23 cellular contexts compared by ENCODE assay signal in the genomic region with DNA sequence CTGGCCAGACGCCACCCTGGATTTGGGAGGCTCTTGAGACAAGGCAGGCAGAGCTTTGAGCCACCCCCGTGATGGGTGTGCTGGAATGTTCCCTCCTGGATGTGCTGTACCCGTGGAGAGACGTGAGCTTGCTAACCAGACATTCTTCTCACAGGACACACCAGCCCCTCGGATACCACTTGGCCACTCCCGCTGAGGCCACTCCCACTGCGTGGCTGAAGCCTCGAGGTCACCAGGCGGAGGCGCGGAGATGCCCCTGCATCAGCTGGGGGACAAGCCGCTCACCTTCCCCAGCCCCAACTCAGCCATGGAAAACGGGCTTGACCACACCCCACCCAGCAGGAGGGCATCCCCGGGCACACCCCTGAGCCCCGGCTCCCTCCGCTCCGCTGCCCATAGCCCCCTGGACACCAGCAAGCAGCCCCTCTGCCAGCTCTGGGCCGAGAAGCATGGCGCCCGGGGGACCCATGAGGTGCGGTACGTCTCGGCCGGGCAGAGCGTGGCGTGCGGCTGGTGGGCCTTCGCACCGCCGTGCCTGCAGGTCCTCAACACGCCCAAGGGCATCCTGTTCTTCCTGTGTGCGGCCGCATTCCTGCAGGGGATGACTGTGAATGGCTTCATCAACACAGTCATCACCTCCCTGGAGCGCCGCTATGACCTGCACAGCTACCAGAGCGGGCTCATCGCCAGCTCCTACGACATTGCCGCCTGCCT. TPM values are rescaled to one million over a fixed set of nuclear protein-coding genes. Genes with fewer than 3 reads are reported as not detected.
DNase-seq lines count a peak whose midpoint lies in the region; ATAC-seq, FAIRE-seq and TF ChIP-seq lines count a peak whose summit lies in the region.
"Had no signal": no experiment of that assay in that cellular context is flagged by ENCODE, and none has a peak within 500 bp of the region (broad histone marks: within the 10 kb centered on the region; RNA-seq: fewer than 3 reads in every experiment).

No MANE protein-coding gene starts in this region.

- H3K36me3 ChIP-seq in keratinocyte (ENCODE audit: control insufficient read depth in 2 of 2, extremely low read depth in 1 of 2, insufficient read depth in 2 of 2, low read length in 2 of 2), result no peaks in the 10 kb centered on the region

- no peaks in the 10 kb centered on the region for H3K9me3 ChIP-seq in keratinocyte (ENCODE audit: control insufficient read depth, low read depth, low read length)
- H3K9me3 ChIP-seq: SJSA1 had no signal

- no peaks in the 10 kb centered on the region for H3K79me2 ChIP-seq in keratinocyte (ENCODE audit: control insufficient read depth, insufficient read depth, low read length)

- peaks cover 26% of the 10 kb centered on the region for H3K4me1 Mint-ChIP-seq in activated CD4-positive, alpha-beta T cell treated with anti-CD3 and anti-CD28 coated beads, Interleukin-2, amount 10 ng/mL, durations not matched to agents 7 days and 5 days
- H3K4me1 Mint-ChIP-seq in activated CD4-positive, alpha-beta T cell treated with anti-CD3 and anti-CD28 coated beads for 36 hours, result peaks cover 13% of the 10 kb centered on the region

- no peaks in the 10 kb centered on the region for H3K27me3 Mint-ChIP-seq in activated CD4-positive, alpha-beta T cell treated with anti-CD3 and anti-CD28 coated beads, Interleukin-2, amount 10 ng/mL, durations not matched to agents 7 days and 5 days
- H3K27me3 Mint-ChIP-seq in activated CD4-positive, alpha-beta T cell treated with anti-CD3 and anti-CD28 coated beads for 36 hours, result no peaks in the 10 kb centered on the region

- H3K4me1 ChIP-seq in keratinocyte (ENCODE audit: control insufficient read depth, extremely low read depth, insufficient read depth, low read length), result peaks cover 22% of the 10 kb centered on the region

- H3K9ac ChIP-seq in keratinocyte (ENCODE audit: control insufficient read depth, extremely low read depth, insufficient read depth, low read length), result peak overlapping the region; percentile 9

- H3K4me3 ChIP-seq in keratinocyte (ENCODE audit: control insufficient read depth in 2 of 3, extremely low read depth in 1 of 3, insufficient read depth in 2 of 3, low read depth in 1 of 3, low read length in 3 of 3), result no peak overlapping the region
- H3K4me3 ChIP-seq: SJSA1 had no signal

- no peak overlapping the region for H3K4me2 ChIP-seq in keratinocyte (ENCODE audit: control insufficient read depth, extremely low read depth, insufficient read depth, low read depth, low read length)

- H3K27me3 ChIP-seq in keratinocyte (ENCODE audit: control insufficient read depth, extremely low read depth, insufficient read depth, low read length), result no peaks in the 10 kb centered on the region
- H3K27me3 ChIP-seq: SJSA1 had no signal

- POLR2A ChIA-PET in activated CD4-positive, alpha-beta T cell treated with anti-CD3 and anti-CD28 coated beads, Interleukin-2, amount 10 ng/mL, durations not matched to agents 7 days and 5 days (lab: Charles Lee), result no interaction called here
- POLR2A ChIA-PET in activated CD4-positive, alpha-beta T cell treated with anti-CD3 and anti-CD28 coated beads for 36 hours (lab: Charles Lee), result interaction anchor here (0.7 kb wide), 1 partner anchor 12 kb away, joined by 3 read pairs; no protein-coding TSS in a partner anchor

- no peak overlapping the region for H2AFZ ChIP-seq in keratinocyte (ENCODE audit: control insufficient read depth, low read length)

- dilution Hi-C loops in keratinocyte (cut with MboI; ENCODE audit: extremely low pct_ligation_motif_present, low sequenced_read_pairs), result no loop called here

- H3K9me1 ChIP-seq in keratinocyte (ENCODE audit: control insufficient read depth, extremely low read depth, insufficient read depth, low read length), result no peaks in the 10 kb centered on the region

- H3K27ac ChIP-seq in keratinocyte (ENCODE audit: control insufficient read depth, insufficient read depth, low read length), result no peak overlapping the region
- H3K27ac ChIP-seq: 22Rv1, SJSA1 had no signal

- DNase-seq in activated CD4-positive, alpha-beta T cell treated with anti-CD3 and anti-CD28 coated beads, Interleukin-2, amount 10 ng/mL, durations not matched to agents 7 days and 5 days, result no peak
- no peak for DNase-seq in activated CD4-positive, alpha-beta T cell treated with anti-CD3 and anti-CD28 coated beads for 36 hours
- peak; percentile 66 for DNase-seq in amniotic epithelial cell (ENCODE audit: low read depth)
- DNase-seq in keratinocyte (ENCODE audit: low read depth, low spot score), result peak; percentile 76
- DNase-seq in urothelium cell line (ENCODE audit: low spot score), result no peak
- no peak for DNase-seq in DMS 273 (lab: John Stamatoyannopoulos, UW; ENCODE audit: unreplicated experiment)
- no peak for DNase-seq in NCI-H1694 (lab: John Stamatoyannopoulos, UW)
- DNase-seq: C1 segment of cervical spinal cord; CD8-positive, alpha-beta T cell; DMS153; GF-D8; KBM-7; NCI-H1092; NCI-H146; NCI-H2029 treated with DMSO at 0.1 percent for 48 hours; NCI-H226; NCI-H510A treated with DMSO at 0.1 percent for 48 hours; NCI-H748 treated with DMSO at 0.1 percent for 48 hours; NK-92 treated with Interleukin-12 subunit alpha and Interleukin-12 subunit beta, amount 100 ng/mL, for 24 hours had no signal

- H4K20me1 ChIP-seq in keratinocyte (ENCODE audit: control insufficient read depth, extremely low read depth, insufficient read depth, low read length), result no peaks in the 10 kb centered on the region

- FAIRE-seq in keratinocyte (lab: Jason Lieb, UNC) (no peak), urothelium cell line (lab: Jason Lieb, UNC) (peak; percentile 30)

- peaks cover 23% of the 10 kb centered on the region for H3K36me3 Mint-ChIP-seq in activated CD4-positive, alpha-beta T cell treated with anti-CD3 and anti-CD28 coated beads, Interleukin-2, amount 10 ng/mL, durations not matched to agents 7 days and 5 days (ENCODE audit: low read depth)
- peaks cover 8% of the 10 kb centered on the region for H3K36me3 Mint-ChIP-seq in activated CD4-positive, alpha-beta T cell treated with anti-CD3 and anti-CD28 coated beads for 36 hours (ENCODE audit: low read depth)
- H3K36me3 Mint-ChIP-seq: CD8-positive, alpha-beta T cell had no signal

- intact Hi-C loops in activated CD4-positive, alpha-beta T cell treated with anti-CD3 and anti-CD28 coated beads for 36 hours (cut with DNase I, micrococcal nuclease), result no loop called here

- no peak for TF ChIP-seq CTCF in keratinocyte (optimal IDR thresholded peaks at IDR 0.05 in 1 of 3, IDR thresholded peaks at IDR 0.05 in 1 of 3, conservative IDR thresholded peaks at IDR 0.05 in 1 of 3; ENCODE audit: extremely low read depth in 1 of 3, insufficient read depth in 2 of 3, low read length in 3 of 3)

- no peak overlapping the region for H3K4me3 Mint-ChIP-seq in activated CD4-positive, alpha-beta T cell treated with anti-CD3 and anti-CD28 coated beads, Interleukin-2, amount 10 ng/mL, durations not matched to agents 7 days and 5 days
- H3K4me3 Mint-ChIP-seq in activated CD4-positive, alpha-beta T cell treated with anti-CD3 and anti-CD28 coated beads for 36 hours, result no peak overlapping the region
- H3K4me3 Mint-ChIP-seq: CD8-positive, alpha-beta T cell had no signal

- ATAC-seq in activated CD4-positive, alpha-beta T cell treated with anti-CD3 and anti-CD28 coated beads for 36 hours, result no peak
- ATAC-seq in GM18498 (IDR thresholded peaks at IDR 0.05; ENCODE audit: unreplicated experiment), result no peak
- ATAC-seq: CD8-positive, alpha-beta T cell had no signal

- H3K9me3 Mint-ChIP-seq in activated CD4-positive, alpha-beta T cell treated with anti-CD3 and anti-CD28 coated beads, Interleukin-2, amount 10 ng/mL, durations not matched to agents 7 days and 5 days, result no peaks in the 10 kb centered on the region
- H3K9me3 Mint-ChIP-seq in activated CD4-positive, alpha-beta T cell treated with anti-CD3 and anti-CD28 coated beads for 36 hours (ENCODE audit: low read depth), result no peaks in the 10 kb centered on the region
- H3K9me3 Mint-ChIP-seq: CD8-positive, alpha-beta T cell had no signal

- H3K27ac Mint-ChIP-seq in activated CD4-positive, alpha-beta T cell treated with anti-CD3 and anti-CD28 coated beads, Interleukin-2, amount 10 ng/mL, durations not matched to agents 7 days and 5 days, result peak overlapping the region; percentile 19
- no peak overlapping the region for H3K27ac Mint-ChIP-seq in activated CD4-positive, alpha-beta T cell treated with anti-CD3 and anti-CD28 coated beads for 36 hours
- H3K27ac Mint-ChIP-seq: CD8-positive, alpha-beta T cell had no signal

- CTCF ChIA-PET in activated CD4-positive, alpha-beta T cell treated with anti-CD3 and anti-CD28 coated beads, Interleukin-2, amount 10 ng/mL, durations not matched to agents 7 days and 5 days (lab: Charles Lee), result no interaction called here
- CTCF ChIA-PET in activated CD4-positive, alpha-beta T cell treated with anti-CD3 and anti-CD28 coated beads for 36 hours (lab: Charles Lee), result interaction anchor here (0.8 to 1.2 kb wide), 2 partner anchors 13 to 343 kb away, joined by 4 to 6 read pairs; no protein-coding TSS in a partner anchor

RNA-seq across cellular contexts. Expression of a gene that starts 14.1 kb away (rescaled TPM):
- total RNA-seq in activated CD4-positive, alpha-beta T cell treated with anti-CD3 and anti-CD28 coated beads, Interleukin-2, amount 10 ng/mL, durations not matched to agents 7 days and 5 days, result 10 to 100 TPM; 54.2 to 55.2 TPM
- 10 to 100 TPM; 40.5 to 43.4 TPM for total RNA-seq in activated CD4-positive, alpha-beta T cell treated with anti-CD3 and anti-CD28 coated beads for 36 hours
- polyA plus RNA-seq in keratinocyte, result 0.43 to 1.8 TPM (median 1.4 TPM) in 3 replicates
- polyA plus RNA-seq in keratinocyte (2011; ENCODE audit: low read depth), result 19.0 TPM
- 0.28 and 0.35 TPM in 2 replicates for polyA plus RNA-seq in keratinocyte (2011; cell fraction: cytosol; rRNA removed)
- polyA plus RNA-seq in keratinocyte (2011; cell fraction: nucleus; rRNA removed), result 1.6 and 2.7 TPM in 2 replicates
- polyA plus RNA-seq in keratinocyte (2012; ENCODE audit: low replicate concordance), result 1.1 and 42.6 TPM in 2 replicates
- 0.96 to 1.7 TPM (median 1.1 TPM) in 3 replicates for polyA minus RNA-seq in keratinocyte
- 4.6 TPM for polyA minus RNA-seq in keratinocyte (2011; cell fraction: cytosol; rRNA and poly(A)+ RNA removed)
- 1.7 and 1.8 TPM in 2 replicates for polyA minus RNA-seq in keratinocyte (2011; cell fraction: nucleus; rRNA and poly(A)+ RNA removed)

RNA-seq across cellular contexts. Expression of a gene that starts 52.3 kb away (rescaled TPM):
- 1 to 10 TPM in 1 of 2 experiments, under 1 TPM in 1; 0.94 to 1.5 TPM for total RNA-seq in activated CD4-positive, alpha-beta T cell treated with anti-CD3 and anti-CD28 coated beads, Interleukin-2, amount 10 ng/mL, durations not matched to agents 7 days and 5 days
- under 1 TPM; 0.07 to 0.14 TPM for total RNA-seq in activated CD4-positive, alpha-beta T cell treated with anti-CD3 and anti-CD28 coated beads for 36 hours
- 0.24 to 1.4 TPM (median 0.55 TPM) in 3 replicates for polyA plus RNA-seq in keratinocyte
- 0.27 TPM for polyA plus RNA-seq in keratinocyte (2011; ENCODE audit: low read depth)
- polyA plus RNA-seq in keratinocyte (2011; cell fraction: cytosol; rRNA removed), result 0.17 and 0.56 TPM in 2 replicates
- 0.90 and 1.4 TPM in 2 replicates for polyA plus RNA-seq in keratinocyte (2011; cell fraction: nucleus; rRNA removed)
- 0.72 and 2.1 TPM in 2 replicates for polyA plus RNA-seq in keratinocyte (2012; ENCODE audit: low replicate concordance)
- 0.40 to 2.7 TPM (median 0.83 TPM) in 3 replicates for polyA minus RNA-seq in keratinocyte
- not detected for polyA minus RNA-seq in keratinocyte (2011; cell fraction: cytosol; rRNA and poly(A)+ RNA removed)
- 1.1 and 1.3 TPM in 2 replicates for polyA minus RNA-seq in keratinocyte (2011; cell fraction: nucleus; rRNA and poly(A)+ RNA removed)
- total RNA-seq: CD8-positive, alpha-beta T cell; H4; SJSA1 had no signal

Comparison
In these comparisons a context has a peak if more than half of its experiments do, and no peak if none do; other contexts are left out.
1. DNase-seq: peak in amniotic epithelial cell (single experiment) and keratinocyte (single experiment); none in activated CD4-positive, alpha-beta T cell treated with anti-CD3 and anti-CD28 coated beads, Interleukin-2, amount 10 ng/mL, durations not matched to agents 7 days and 5 days (single experiment), activated CD4-positive, alpha-beta T cell treated with anti-CD3 and anti-CD28 coated beads for 36 hours (single experiment), urothelium cell line (single experiment), DMS 273 (single experiment) and NCI-H1694 (single experiment).